8 cellular contexts compared by ENCODE assay signal in genomic region chr7:44565097-44565794, GRCh38. TPM values are rescaled to one million over a fixed set of nuclear protein-coding genes. Genes with fewer than 3 reads are reported as not detected.
DNase-seq lines count a peak whose midpoint lies in the region; ATAC-seq and TF ChIP-seq lines count a peak whose summit lies in the region.

No MANE protein-coding gene starts in this region.

- TF ChIP-seq CTCF in lung (IDR thresholded peaks at IDR 0.05; ENCODE audit: control extremely low read depth, extremely low read depth): peak; percentile 80

- H3K4me3 ChIP-seq in lung: no peak overlapping the region

- no peaks in the 10 kb centered on the region for H3K27me3 ChIP-seq in lung (ENCODE audit: control insufficient read depth, insufficient read depth)

- DNase-seq in GDM1 (lab: John Stamatoyannopoulos, UW) (peak; percentile 12), NCI-H2227 treated with DMSO at 0.1 percent for 48 hours (lab: John Stamatoyannopoulos, UW) (peak; percentile 23), dermis blood vessel endothelial cell (peak; percentile 85), lung (ENCODE audit: low spot score) (peak; percentile 60)
- DNase-seq in activated CD4-positive, alpha-beta T cell treated with anti-CD3 and anti-CD28 coated beads, Interleukin-2, amount 50 U/mL, for 48 hours: peak; percentile 67 to 74
- peak; percentile 15 to 33 for DNase-seq in stimulated activated CD8-positive, alpha-beta memory T cell treated with anti-CD3 and anti-CD28 coated beads, Interleukin-2, amount 100 ng/mL, for 1 hour (ENCODE audit: low read depth in 2 of 2)

- ATAC-seq in HG02678 (IDR thresholded peaks at IDR 0.05; ENCODE audit: unreplicated experiment) (peak; percentile 74), lung (ENCODE audit: insufficient read depth, low FRiP score) (peak; percentile 91), HG02840 (IDR thresholded peaks at IDR 0.05; ENCODE audit: low FRiP score, unreplicated experiment) (no peak)

- WGBS in lung, 2 donors: 66 to 72% methylated on average over 13 of the region's 13 CpGs

- H3K9me3 ChIP-seq in lung (ENCODE audit: control insufficient read depth in 2 of 2, insufficient read depth in 1 of 2, low read length in 1 of 2): no peaks in the 10 kb centered on the region

- no peaks in the 10 kb centered on the region for H3K4me1 ChIP-seq in lung (ENCODE audit: control insufficient read depth in 2 of 2, insufficient read depth in 2 of 2, low read length in 2 of 2)

- no peak overlapping the region for H3K27ac ChIP-seq in lung (ENCODE audit: low read depth in 1 of 2, low read length in 1 of 2)

- H3K36me3 ChIP-seq in lung (ENCODE audit: control insufficient read depth in 2 of 2, insufficient read depth in 2 of 2, low read length in 2 of 2): peaks cover 23 to 57% of the 10 kb centered on the region in 2 donors

RNA-seq across cellular contexts. Expression of gene DDX56, which starts 8.5 kb away (rescaled TPM):
- total RNA-seq in dermis blood vessel endothelial cell (55.5 and 69.5 TPM in 2 replicates), lung (10 to 100 TPM; 49.8 to 67.5 TPM)
- 10 to 100 TPM; 45.9 to 66.5 TPM for polyA plus RNA-seq in lung

RNA-seq across cellular contexts. Expression of gene TMED4, which starts 16.8 kb away (rescaled TPM):
- total RNA-seq in dermis blood vessel endothelial cell (78.8 and 191 TPM in 2 replicates), lung (100 to 1,000 TPM in 1 of 2 donors, 10 to 100 TPM in 1; 81.0 to 106 TPM)
- 10 to 100 TPM; 46.4 to 52.5 TPM for polyA plus RNA-seq in lung

RNA-seq across cellular contexts. Expression of gene NPC1L1, which starts 24.1 kb away (rescaled TPM):
- total RNA-seq in dermis blood vessel endothelial cell: not detected in 2 replicates
- under 1 TPM; 0.03 to 0.48 TPM for total RNA-seq in lung
- polyA plus RNA-seq in lung: under 1 TPM; 0.01 to 0.02 TPM

RNA-seq across cellular contexts. Expression of gene OGDH, which starts 41.2 kb away (rescaled TPM):
- total RNA-seq in dermis blood vessel endothelial cell (57.0 and 102 TPM in 2 replicates), lung (100 to 1,000 TPM in 1 of 2 donors, 10 to 100 TPM in 1; 54.6 to 142 TPM)
- polyA plus RNA-seq in lung: 10 to 100 TPM; 39.0 to 65.2 TPM

Comparison
In these comparisons a context has a peak if more than half of its experiments do, and no peak if none do; other contexts are left out.
1. DNase-seq: peak in every context shown above with its lines; median percentile 85 in dermis blood vessel endothelial cell; 70 in activated CD4-positive, alpha-beta T cell treated with anti-CD3 and anti-CD28 coated beads, Interleukin-2, amount 50 U/mL, for 48 hours; 60 in lung; 24 in stimulated activated CD8-positive, alpha-beta memory T cell treated with anti-CD3 and anti-CD28 coated beads, Interleukin-2, amount 100 ng/mL, for 1 hour; 23 in NCI-H2227 treated with DMSO at 0.1 percent for 48 hours; 12 in GDM1.